37 cellular contexts compared by ENCODE assay signal in genomic region chr2:85947593-85947992, GRCh38.
"Had no signal": no experiment of that assay in that cellular context is flagged by ENCODE, and none has a peak within 500 bp of the region (broad histone marks: within the 10 kb centered on the region; RNA-seq: fewer than 3 reads in every experiment).

No MANE protein-coding gene starts in this region.

- H3K9me3 ChIP-seq: ascending aorta had no signal

- H3K27ac ChIP-seq: ascending aorta, cardiac muscle cell, VCaP had no signal

- H3K4me1 ChIP-seq: ascending aorta had no signal

- H3K36me3 ChIP-seq: ascending aorta, cardiac muscle cell had no signal

- H3K9me3 Mint-ChIP-seq: central memory CD8-positive, alpha-beta T cell had no signal

- H3K36me3 Mint-ChIP-seq: brain had no signal

- H3K27me3 ChIP-seq: ascending aorta, cardiac muscle cell had no signal

- H3K27me3 Mint-ChIP-seq: activated B cell treated with CpG ODN at 0.5 μM for 24 hours; activated CD4-positive, alpha-beta memory T cell treated with anti-CD3 and anti-CD28 coated beads for 36 hours; activated naive CD4-positive, alpha-beta T cell treated with anti-CD3 and anti-CD28 coated beads, Interleukin-2, amount 50 U/mL, for 24 hours; activated naive CD8-positive, alpha-beta T cell; activated naive CD8-positive, alpha-beta T cell treated with anti-CD3 and anti-CD28 coated beads, Interleukin-2, amount 10 ng/mL, durations not matched to agents 7 days and 5 days; activated naive CD8-positive, alpha-beta T cell treated with anti-CD3 and anti-CD28 coated beads, Interleukin-2, amount 50 U/mL, for 24 hours; activated T-cell treated with anti-CD3 and anti-CD28 coated beads, Interleukin-2, amount 50 U/mL, for 24 hours; central memory CD8-positive, alpha-beta T cell had no signal

- FAIRE-seq: bronchial epithelial cell had no signal

- ATAC-seq: activated CD8-positive, alpha-beta memory T cell treated with anti-CD3 and anti-CD28 coated beads, Interleukin-2, amount 10 ng/mL, durations not matched to agents 7 days and 5 days; activated CD8-positive, alpha-beta T cell treated with anti-CD3 and anti-CD28 coated beads, Interleukin-2, amount 10 ng/mL, durations not matched to agents 7 days and 5 days; activated naive CD8-positive, alpha-beta T cell treated with anti-CD3 and anti-CD28 coated beads, Interleukin-2, amount 50 U/mL, for 24 hours had no signal

- H3K4me3 Mint-ChIP-seq: activated B cell treated with CpG ODN at 0.5 μM for 24 hours; activated CD4-positive, alpha-beta memory T cell treated with anti-CD3 and anti-CD28 coated beads for 36 hours; activated CD4-positive, alpha-beta T cell treated with anti-CD3 and anti-CD28 coated beads, Interleukin-2, amount 10 ng/mL, durations not matched to agents 24 days and 14 days; activated CD8-positive, alpha-beta memory T cell treated with anti-CD3 and anti-CD28 coated beads, Interleukin-2, amount 10 ng/mL, durations not matched to agents 7 days and 5 days; activated CD8-positive, alpha-beta T cell treated with anti-CD3 and anti-CD28 coated beads, Interleukin-2, amount 10 ng/mL, durations not matched to agents 7 days and 5 days; activated naive CD4-positive, alpha-beta T cell treated with anti-CD3 and anti-CD28 coated beads, Interleukin-2, amount 10 ng/mL, durations not matched to agents 7 days and 5 days; activated naive CD4-positive, alpha-beta T cell treated with anti-CD3 and anti-CD28 coated beads, Interleukin-2, amount 50 U/mL, for 24 hours; activated naive CD8-positive, alpha-beta T cell; activated naive CD8-positive, alpha-beta T cell treated with anti-CD3 and anti-CD28 coated beads, Interleukin-2, amount 10 ng/mL, durations not matched to agents 7 days and 5 days; activated naive CD8-positive, alpha-beta T cell treated with anti-CD3 and anti-CD28 coated beads, Interleukin-2, amount 50 U/mL, for 24 hours; activated T-cell treated with anti-CD3 and anti-CD28 coated beads, Interleukin-2, amount 50 U/mL, for 24 hours; brain; central memory CD8-positive, alpha-beta T cell; T-helper 1 cell treated with Interleukin-12 subunit alpha and Interleukin-12 subunit beta and Interleukin-4 antibody, amounts not matched to agents 30 μg/mL and 1 μg/mL, for 36 hours; T-helper 2 cell treated with Interferon-gamma antibody and Interleukin-4, amounts not matched to agents 5 μg/mL and 100 μg/mL, for 36 hours had no signal

- H3K4me1 Mint-ChIP-seq: activated B cell treated with CpG ODN at 0.5 μM for 24 hours; activated CD8-positive, alpha-beta memory T cell treated with anti-CD3 and anti-CD28 coated beads, Interleukin-2, amount 10 ng/mL, durations not matched to agents 7 days and 5 days; activated naive CD4-positive, alpha-beta T cell treated with anti-CD3 and anti-CD28 coated beads, Interleukin-2, amount 50 U/mL, for 24 hours; activated naive CD8-positive, alpha-beta T cell treated with anti-CD3 and anti-CD28 coated beads, Interleukin-2, amount 50 U/mL, for 24 hours; central memory CD8-positive, alpha-beta T cell had no signal

- H3K4me3 ChIP-seq: ascending aorta, cardiac muscle cell had no signal

- DNase-seq: activated B cell treated with CpG ODN at 0.5 μM for 24 hours; activated CD4-positive, alpha-beta memory T cell treated with anti-CD3 and anti-CD28 coated beads for 36 hours; activated CD4-positive, alpha-beta T cell treated with anti-CD3 and anti-CD28 coated beads for 4 hours; activated CD4-positive, alpha-beta T cell treated with anti-CD3 and anti-CD28 coated beads, Interleukin-2, amount 50 U/mL, for 1 hour; activated CD4-positive, alpha-beta T cell treated with anti-CD3 and anti-CD28 coated beads, Interleukin-2, amount 50 U/mL, for 4 hours; activated CD4-positive, CD25-positive, alpha-beta regulatory T cell treated with anti-CD3 and anti-CD28 coated beads, Interleukin-2, amount 50 U/mL, for 72 hours; activated CD8-positive, alpha-beta memory T cell treated with anti-CD3 and anti-CD28 coated beads for 24 hours; activated CD8-positive, alpha-beta memory T cell treated with anti-CD3 and anti-CD28 coated beads, Interleukin-2, amount 10 ng/mL, durations not matched to agents 7 days and 5 days; activated CD8-positive, alpha-beta memory T cell treated with anti-CD3 and anti-CD28 coated beads, Interleukin-2, amount 50 U/mL, for 48 hours; activated CD8-positive, alpha-beta T cell treated with anti-CD3 and anti-CD28 coated beads, Interleukin-2, amount 10 ng/mL, durations not matched to agents 7 days and 5 days; activated effector memory CD4-positive, alpha-beta T cell treated with Interleukin-2 at 50 U/mL for 16 hours; activated gamma-delta T cell; activated naive CD4-positive, alpha-beta T cell treated with anti-CD3 and anti-CD28 coated beads, Interleukin-2, amount 10 ng/mL, durations not matched to agents 7 days and 5 days; activated naive CD4-positive, alpha-beta T cell treated with Interleukin-2 at 50 U/mL for 16 hours; activated naive CD8-positive, alpha-beta T cell treated with anti-CD3 and anti-CD28 coated beads, Interleukin-2, amount 10 ng/mL, durations not matched to agents 7 days and 5 days; activated naive CD8-positive, alpha-beta T cell treated with anti-CD3 and anti-CD28 coated beads, Interleukin-2, amount 50 U/mL, for 24 hours; activated T-cell treated with anti-CD3 and anti-CD28 coated beads, Interleukin-2, amount 50 U/mL, for 24 hours; activated T-cell treated with anti-CD3 and anti-CD28 coated beads, Interleukin-2, amount 50 U/mL, for 48 hours; amygdala; anterior cingulate cortex; caudate nucleus; cerebellar nuclear complex; T-helper 1 cell; T-helper 2 cell; T-helper 9 cell had no signal

- H3K27ac Mint-ChIP-seq: activated B cell treated with CpG ODN at 0.5 μM for 24 hours; activated CD4-positive, alpha-beta memory T cell treated with anti-CD3 and anti-CD28 coated beads for 36 hours; activated CD4-positive, alpha-beta T cell treated with anti-CD3 and anti-CD28 coated beads, Interleukin-2, amount 10 ng/mL, durations not matched to agents 24 days and 14 days; activated CD8-positive, alpha-beta memory T cell treated with anti-CD3 and anti-CD28 coated beads, Interleukin-2, amount 10 ng/mL, durations not matched to agents 7 days and 5 days; activated CD8-positive, alpha-beta T cell treated with anti-CD3 and anti-CD28 coated beads, Interleukin-2, amount 10 ng/mL, durations not matched to agents 7 days and 5 days; activated naive CD4-positive, alpha-beta T cell treated with anti-CD3 and anti-CD28 coated beads, Interleukin-2, amount 10 ng/mL, durations not matched to agents 7 days and 5 days; activated naive CD4-positive, alpha-beta T cell treated with anti-CD3 and anti-CD28 coated beads, Interleukin-2, amount 50 U/mL, for 24 hours; activated naive CD8-positive, alpha-beta T cell; activated naive CD8-positive, alpha-beta T cell treated with anti-CD3 and anti-CD28 coated beads, Interleukin-2, amount 10 ng/mL, durations not matched to agents 7 days and 5 days; activated naive CD8-positive, alpha-beta T cell treated with anti-CD3 and anti-CD28 coated beads, Interleukin-2, amount 50 U/mL, for 24 hours; activated T-cell treated with anti-CD3 and anti-CD28 coated beads, Interleukin-2, amount 50 U/mL, for 24 hours; activated T-helper 2 cell treated with anti-CD3 and anti-CD28 coated beads, Interferon-gamma antibody, Interleukin-2, Interleukin-4, amounts not matched to agents 10 μg/mL and 5 μg/mL and 100 μg/mL, durations not matched to agents 14 hours and 24 hours and 36 hours; brain; T-helper 1 cell treated with Interleukin-12 subunit alpha and Interleukin-12 subunit beta and Interleukin-4 antibody, amounts not matched to agents 30 μg/mL and 1 μg/mL, for 36 hours; T-helper 2 cell treated with Interferon-gamma antibody and Interleukin-4, amounts not matched to agents 5 μg/mL and 100 μg/mL, for 36 hours had no signal
